Comparison of ENCODE assay signal across 1 cellular context in the genomic region with DNA sequence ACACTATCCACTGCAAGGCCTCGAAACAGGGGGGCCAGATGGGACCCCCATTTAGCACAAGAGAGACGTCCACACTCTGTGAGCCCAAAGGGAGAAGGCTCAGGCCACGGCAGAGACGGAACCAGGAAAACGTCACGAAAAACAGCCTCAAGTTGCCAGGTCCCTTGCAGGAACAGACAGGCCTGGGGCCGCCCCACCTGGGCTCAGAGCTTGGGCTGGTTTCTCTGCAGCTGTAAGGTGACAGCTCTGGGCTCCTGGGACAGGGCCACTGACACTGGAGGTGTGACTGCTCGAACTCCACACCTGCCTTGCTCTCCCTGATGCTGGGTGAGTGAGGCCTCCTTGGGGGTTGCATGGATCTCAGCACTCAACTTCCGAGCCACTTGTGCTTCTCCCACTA.
TF ChIP-seq lines count a peak whose summit lies in the region.

No MANE protein-coding gene starts in this region.

TF ChIP-seq in WTC11, 78 proteins besides CTCF, POLR2A, EP300 and RAD21 (continued from another document):
- TF ChIP-seq, protein P1, sequence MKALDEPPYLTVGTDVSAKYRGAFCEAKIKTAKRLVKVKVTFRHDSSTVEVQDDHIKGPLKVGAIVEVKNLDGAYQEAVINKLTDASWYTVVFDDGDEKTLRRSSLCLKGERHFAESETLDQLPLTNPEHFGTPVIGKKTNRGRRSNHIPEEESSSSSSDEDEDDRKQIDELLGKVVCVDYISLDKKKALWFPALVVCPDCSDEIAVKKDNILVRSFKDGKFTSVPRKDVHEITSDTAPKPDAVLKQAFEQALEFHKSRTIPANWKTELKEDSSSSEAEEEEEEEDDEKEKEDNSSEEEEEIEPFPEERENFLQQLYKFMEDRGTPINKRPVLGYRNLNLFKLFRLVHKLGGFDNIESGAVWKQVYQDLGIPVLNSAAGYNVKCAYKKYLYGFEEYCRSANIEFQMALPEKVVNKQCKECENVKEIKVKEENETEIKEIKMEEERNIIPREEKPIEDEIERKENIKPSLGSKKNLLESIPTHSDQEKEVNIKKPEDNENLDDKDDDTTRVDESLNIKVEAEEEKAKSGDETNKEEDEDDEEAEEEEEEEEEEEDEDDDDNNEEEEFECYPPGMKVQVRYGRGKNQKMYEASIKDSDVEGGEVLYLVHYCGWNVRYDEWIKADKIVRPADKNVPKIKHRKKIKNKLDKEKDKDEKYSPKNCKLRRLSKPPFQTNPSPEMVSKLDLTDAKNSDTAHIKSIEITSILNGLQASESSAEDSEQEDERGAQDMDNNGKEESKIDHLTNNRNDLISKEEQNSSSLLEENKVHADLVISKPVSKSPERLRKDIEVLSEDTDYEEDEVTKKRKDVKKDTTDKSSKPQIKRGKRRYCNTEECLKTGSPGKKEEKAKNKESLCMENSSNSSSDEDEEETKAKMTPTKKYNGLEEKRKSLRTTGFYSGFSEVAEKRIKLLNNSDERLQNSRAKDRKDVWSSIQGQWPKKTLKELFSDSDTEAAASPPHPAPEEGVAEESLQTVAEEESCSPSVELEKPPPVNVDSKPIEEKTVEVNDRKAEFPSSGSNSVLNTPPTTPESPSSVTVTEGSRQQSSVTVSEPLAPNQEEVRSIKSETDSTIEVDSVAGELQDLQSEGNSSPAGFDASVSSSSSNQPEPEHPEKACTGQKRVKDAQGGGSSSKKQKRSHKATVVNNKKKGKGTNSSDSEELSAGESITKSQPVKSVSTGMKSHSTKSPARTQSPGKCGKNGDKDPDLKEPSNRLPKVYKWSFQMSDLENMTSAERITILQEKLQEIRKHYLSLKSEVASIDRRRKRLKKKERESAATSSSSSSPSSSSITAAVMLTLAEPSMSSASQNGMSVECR (CRISPR knock-in tag; IDR thresholded peaks at IDR 0.05; ENCODE audit: borderline replicate concordance), result no peak
- TF ChIP-seq ZNF232 (CRISPR knock-in tag; IDR thresholded peaks at IDR 0.05) (no peak), JUN (CRISPR knock-in tag; IDR thresholded peaks at IDR 0.05) (no peak), ZNF423 (CRISPR knock-in tag; IDR thresholded peaks at IDR 0.05) (no peak), ZNF138 (CRISPR knock-in tag; conservative IDR thresholded peaks at IDR 0.05) (no peak), MYBL2 (CRISPR knock-in tag; IDR thresholded peaks at IDR 0.05) (no peak), SP1 (CRISPR knock-in tag; conservative IDR thresholded peaks at IDR 0.05) (no peak), ETV6 (CRISPR knock-in tag; IDR thresholded peaks at IDR 0.05) (no peak)
- TF ChIP-seq, protein P2, sequence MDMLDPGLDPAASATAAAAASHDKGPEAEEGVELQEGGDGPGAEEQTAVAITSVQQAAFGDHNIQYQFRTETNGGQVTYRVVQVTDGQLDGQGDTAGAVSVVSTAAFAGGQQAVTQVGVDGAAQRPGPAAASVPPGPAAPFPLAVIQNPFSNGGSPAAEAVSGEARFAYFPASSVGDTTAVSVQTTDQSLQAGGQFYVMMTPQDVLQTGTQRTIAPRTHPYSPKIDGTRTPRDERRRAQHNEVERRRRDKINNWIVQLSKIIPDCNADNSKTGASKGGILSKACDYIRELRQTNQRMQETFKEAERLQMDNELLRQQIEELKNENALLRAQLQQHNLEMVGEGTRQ (CRISPR knock-in tag; IDR thresholded peaks at IDR 0.05), result no peak
